Comparison of ENCODE assay signal across 10 cellular contexts in genomic region chr1:178541396-178541795, GRCh38. TPM values are rescaled to one million over a fixed set of nuclear protein-coding genes. Genes with fewer than 3 reads are reported as not detected.
DNase-seq lines count a peak whose midpoint lies in the region; ATAC-seq and TF ChIP-seq lines count a peak whose summit lies in the region.
"Had no signal": no experiment of that assay in that cellular context is flagged by ENCODE, and none has a peak within 500 bp of the region (broad histone marks: within the 10 kb centered on the region; RNA-seq: fewer than 3 reads in every experiment).

No MANE protein-coding gene starts in this region.

- H3K4me1 ChIP-seq in CD4-positive, CD25-positive, alpha-beta regulatory T cell (ENCODE audit: control insufficient read depth, insufficient read depth, low read length, poor library complexity, severe bottlenecking): peaks cover 18% of the 10 kb centered on the region
- H3K4me1 ChIP-seq in stomach: peaks cover 18 to 55% (median 43%) of the 10 kb centered on the region in 4 donors
- H3K4me1 ChIP-seq in right cardiac atrium (ENCODE audit: control insufficient read depth, insufficient read depth, low read length): peaks cover 10% of the 10 kb centered on the region

- no peaks in the 10 kb centered on the region for H3K27me3 Mint-ChIP-seq in CD4-positive, CD25-positive, alpha-beta regulatory T cell
- no peaks in the 10 kb centered on the region for H3K27me3 Mint-ChIP-seq in IgD-negative memory B cell
- peaks cover 19% of the 10 kb centered on the region for H3K27me3 Mint-ChIP-seq in nephron progenitor cell (ENCODE audit: low read depth, poor library complexity)

- H3K27ac Mint-ChIP-seq in CD4-positive, CD25-positive, alpha-beta regulatory T cell: peak overlapping the region in 2 of 3 donors; percentile 43 to 85
- peak overlapping the region in 1 of 3 donors; percentile 34 for H3K27ac Mint-ChIP-seq in IgD-negative memory B cell
- H3K27ac Mint-ChIP-seq in nephron progenitor cell: no peak overlapping the region

- no peak for TF ChIP-seq POLR2A in stomach (IDR thresholded peaks at IDR 0.05)

- no peaks in the 10 kb centered on the region for H3K36me3 ChIP-seq in CD4-positive, CD25-positive, alpha-beta regulatory T cell (ENCODE audit: control insufficient read depth, insufficient read depth, low read length)
- peaks cover 0 to 3% (median 0%) of the 10 kb centered on the region in 4 donors for H3K36me3 ChIP-seq in stomach

- H3K36me3 Mint-ChIP-seq in CD4-positive, CD25-positive, alpha-beta regulatory T cell: no peaks in the 10 kb centered on the region
- H3K36me3 Mint-ChIP-seq in IgD-negative memory B cell (peaks cover 13% of the 10 kb centered on the region), nephron progenitor cell (ENCODE audit: low read depth) (peaks cover 18% of the 10 kb centered on the region)

- 77 to 93% (median 78%) methylated on average over 3 to 4 of the region's 4 CpGs for WGBS in stomach, 5 donors
- 92% methylated on average over 4 of the region's 4 CpGs for WGBS in right cardiac atrium

- intact Hi-C loops in stomach (cut with DNase I; ENCODE audit: low total_unique reads): loop anchor here (5.0 kb wide), 1 partner anchor 211 kb away; no protein-coding TSS in a partner anchor
- intact Hi-C loops in right cardiac atrium (cut with DNase I): loop anchor here (5.0 kb wide), 2 partner anchors 211 to 461 kb away; no protein-coding TSS in a partner anchor

- H3K4me1 Mint-ChIP-seq in CD4-positive, CD25-positive, alpha-beta regulatory T cell: peaks cover 8 to 15% (median 13%) of the 10 kb centered on the region in 4 donors
- peaks cover 30 to 32% (median 31%) of the 10 kb centered on the region in 3 donors for H3K4me1 Mint-ChIP-seq in IgD-negative memory B cell
- H3K4me1 Mint-ChIP-seq in nephron progenitor cell: peaks cover 44% of the 10 kb centered on the region

- H3K4me3 ChIP-seq in CD4-positive, CD25-positive, alpha-beta regulatory T cell (ENCODE audit: low read depth, low read length): peak overlapping the region; percentile 90
- H3K4me3 ChIP-seq in coronary artery (peak overlapping the region; percentile 88), stomach (peak overlapping the region in 2 of 4 donors; percentile 82 to 88), right cardiac atrium (ENCODE audit: low read length) (no peak overlapping the region)

- H3K9me3 Mint-ChIP-seq in CD4-positive, CD25-positive, alpha-beta regulatory T cell: peaks cover 0 to 2% (median 0%) of the 10 kb centered on the region in 7 donors
- H3K9me3 Mint-ChIP-seq in IgD-negative memory B cell (no peaks in the 10 kb centered on the region), nephron progenitor cell (no peaks in the 10 kb centered on the region)

- H3K27ac ChIP-seq in CD4-positive, CD25-positive, alpha-beta regulatory T cell (ENCODE audit: insufficient read depth, low read length, poor library complexity, severe bottlenecking): no peak overlapping the region
- no peak overlapping the region for H3K27ac ChIP-seq in coronary artery
- H3K27ac ChIP-seq in stomach: peak overlapping the region in 2 of 5 donors; percentile 87 to 88
- no peak overlapping the region for H3K27ac ChIP-seq in right cardiac atrium (ENCODE audit: low read length)

- DNase-seq in CD4-positive, CD25-positive, alpha-beta regulatory T cell: no peak
- peak; percentile 69 for DNase-seq in coronary artery (ENCODE audit: low spot score)
- DNase-seq in nephron progenitor cell: no peak
- DNase-seq in stomach: no peak
- DNase-seq in right cardiac atrium: no peak

- no peak for TF ChIP-seq EP300 in stomach (IDR thresholded peaks at IDR 0.05)

- peak overlapping the region; percentile 92 to 96 (median 94) for H3K4me3 Mint-ChIP-seq in CD4-positive, CD25-positive, alpha-beta regulatory T cell
- H3K4me3 Mint-ChIP-seq in IgD-negative memory B cell (peak overlapping the region in 3 of 4 donors; percentile 98 to 99 (median 98)), nephron progenitor cell (peak overlapping the region; percentile 93)

- no peaks in the 10 kb centered on the region for H3K27me3 ChIP-seq in CD4-positive, CD25-positive, alpha-beta regulatory T cell (ENCODE audit: control insufficient read depth, insufficient read depth, low read length)
- H3K27me3 ChIP-seq in stomach: no peaks in the 10 kb centered on the region
- no peaks in the 10 kb centered on the region for H3K27me3 ChIP-seq in right cardiac atrium (ENCODE audit: control insufficient read depth, insufficient read depth)

- TF ChIP-seq CTCF in coronary artery (IDR thresholded peaks at IDR 0.05) (no peak), nephron progenitor cell (IDR thresholded peaks at IDR 0.05) (no peak), stomach (IDR thresholded peaks at IDR 0.05) (no peak)

- ATAC-seq in CD4-positive, CD25-positive, alpha-beta regulatory T cell (ENCODE audit: low read depth in 2 of 2): no peak
- ATAC-seq in GM18858 (IDR thresholded peaks at IDR 0.05; ENCODE audit: unreplicated experiment): no peak
- ATAC-seq in GM21528 (IDR thresholded peaks at IDR 0.05; ENCODE audit: low FRiP score, unreplicated experiment): no peak
- no peak for ATAC-seq in right cardiac atrium

- no peaks in the 10 kb centered on the region for H3K9me3 ChIP-seq in CD4-positive, CD25-positive, alpha-beta regulatory T cell (ENCODE audit: control insufficient read depth in 2 of 2, low read length in 2 of 2)
- H3K9me3 ChIP-seq in stomach (no peaks in the 10 kb centered on the region), right cardiac atrium (ENCODE audit: control insufficient read depth, low read length) (no peaks in the 10 kb centered on the region)

RNA-seq across cellular contexts. Expression of gene TEX35, which starts 28.5 kb away (rescaled TPM):
- total RNA-seq in CD4-positive, CD25-positive, alpha-beta regulatory T cell: not detected
- polyA plus RNA-seq in CD4-positive, CD25-positive, alpha-beta regulatory T cell: not detected
- not detected for polyA plus RNA-seq in IgD-negative memory B cell
- total RNA-seq in stomach: not detected
- polyA plus RNA-seq in stomach: under 1 TPM in 1 of 3 donors, not detected in 2; 0.76 TPM
- under 1 TPM in 3 of 4 donors, not detected in 1; 0.20 to 0.49 (median 0.26) TPM for total RNA-seq in right cardiac atrium
- 0.23 TPM for polyA plus RNA-seq in right cardiac atrium
- total RNA-seq: frontal cortex, SK-MEL-5 had no signal

RNA-seq across cellular contexts. Expression of gene CLEC20A, which starts 44.6 kb away (rescaled TPM):
- not detected for total RNA-seq in CD4-positive, CD25-positive, alpha-beta regulatory T cell
- polyA plus RNA-seq in CD4-positive, CD25-positive, alpha-beta regulatory T cell: under 1 TPM in 1 of 4 donors, not detected in 3; 0.53 TPM
- polyA plus RNA-seq in IgD-negative memory B cell (1.8 TPM), stomach (under 1 TPM in 1 of 3 donors, not detected in 2; 0.31 TPM), right cardiac atrium (0.16 TPM)
- total RNA-seq in stomach (not detected), right cardiac atrium (under 1 TPM in 1 of 4 donors, not detected in 3; 0.51 TPM)
- total RNA-seq: frontal cortex, SK-MEL-5 had no signal
